8 cellular contexts compared by ENCODE assay signal in the genomic region with DNA sequence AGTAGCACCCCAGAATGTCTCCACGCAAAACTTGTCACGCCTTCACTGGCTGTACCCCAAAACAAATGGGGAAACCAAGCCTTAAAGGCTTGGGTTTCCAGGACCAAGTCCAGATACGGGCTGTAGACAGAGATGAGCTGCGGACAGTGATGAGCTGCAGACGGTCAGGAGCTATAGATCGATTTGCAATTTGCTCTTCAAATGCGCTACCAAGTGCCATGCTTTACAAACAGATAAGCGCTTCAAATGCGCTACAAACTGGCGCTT. TPM values are rescaled to one million over a fixed set of nuclear protein-coding genes. Genes with fewer than 3 reads are reported as not detected.
DNase-seq lines count a peak whose midpoint lies in the region; ATAC-seq and TF ChIP-seq lines count a peak whose summit lies in the region.

No MANE protein-coding gene starts in this region.

- H3K36me3 ChIP-seq in A673 (ENCODE audit: insufficient read depth, low read length, poor library complexity, severe bottlenecking) (no peaks in the 10 kb centered on the region), HUES6 (ENCODE audit: control insufficient read depth, insufficient read depth, low read length) (no peaks in the 10 kb centered on the region), MG63 (no peaks in the 10 kb centered on the region)

- CTCF ChIA-PET in A673 (lab: Charles Lee): interaction anchor here (0.6 to 2.6 kb wide), 7 partner anchors 36 to 590 kb away, joined by 4 to 9 read pairs (median 6); no protein-coding TSS in a partner anchor

- TSS peak; percentile 67 for BruUV-seq in A673 (replicated peaks; lab: Mats Ljungman, UMichigan)

- peaks cover 6 to 25% (median 9%) of the 10 kb centered on the region in 3 donors for H3K4me1 Mint-ChIP-seq in naive B cell

- H3K36me3 Mint-ChIP-seq in naive B cell: no peaks in the 10 kb centered on the region

- H3K4me3 ChIP-seq in A673 (ENCODE audit: low read depth, low read length, poor library complexity, severe bottlenecking) (peak overlapping the region; percentile 63), HUES6 (ENCODE audit: low read depth, low read length) (peak overlapping the region; percentile 85), choroid plexus epithelial cell (ENCODE audit: low read depth, low read length) (peak overlapping the region; percentile 82), MG63 (no peak overlapping the region)

- no peak for ATAC-seq in naive B cell (ENCODE audit: low read depth in 2 of 2)

- no peaks in the 10 kb centered on the region for H3K27me3 ChIP-seq in A673 (replicated peaks; ENCODE audit: insufficient read depth, low read depth, low read length, poor library complexity)
- peaks cover 8% of the 10 kb centered on the region; the same call in 1 of the 2 replicates for H3K27me3 ChIP-seq in HUES6 (ENCODE audit: control insufficient read depth, insufficient read depth, low read length)
- H3K27me3 ChIP-seq in MG63: no peaks in the 10 kb centered on the region

- POLR2A ChIA-PET in A673 (lab: Charles Lee; ENCODE audit: low non-redundant PET): interaction anchor here (0.6 kb wide), 1 partner anchor 115 kb away, joined by 5 read pairs; no protein-coding TSS in a partner anchor

- DNase-seq in A673 (ENCODE audit: low spot score) (no peak), choroid plexus epithelial cell (ENCODE audit: low read depth) (no peak), naive B cell (peak; percentile 37), occipital lobe (lab: John Stamatoyannopoulos, UW) (no peak), NOMO-1 treated with DMSO at 0.1 percent for 48 hours (lab: John Stamatoyannopoulos, UW; ENCODE audit: unreplicated experiment) (no peak), MG63 (no peak)
- no peak for DNase-seq in stimulated activated CD4-positive, alpha-beta T cell treated with anti-CD3 and anti-CD28 coated beads, Interleukin-2, amount 100 ng/mL, for 24 hours

- H3K9me3 ChIP-seq in A673 (ENCODE audit: low read depth, low read length, poor library complexity, severe bottlenecking) (no peaks in the 10 kb centered on the region), HUES6 (ENCODE audit: control insufficient read depth, insufficient read depth, low read depth, low read length) (peaks cover 12% of the 10 kb centered on the region), MG63 (no peaks in the 10 kb centered on the region)

- H3K27ac Mint-ChIP-seq in naive B cell: peak overlapping the region; percentile 59 to 91 (median 84)

- H3K9me3 Mint-ChIP-seq in naive B cell: peaks cover 0 to 9% (median 2%) of the 10 kb centered on the region in 7 donors

- H3K4me3 Mint-ChIP-seq in naive B cell: peak overlapping the region; percentile 85 to 96 (median 90)

- peaks cover 22% of the 10 kb centered on the region for H3K4me1 ChIP-seq in A673 (ENCODE audit: insufficient read depth, low read length, poor library complexity, severe bottlenecking)
- H3K4me1 ChIP-seq in HUES6 (ENCODE audit: control insufficient read depth, insufficient read depth, low read length): peaks cover 6% of the 10 kb centered on the region; the same call in 1 of the 2 replicates

- intact Hi-C loops in A673 (cut with micrococcal nuclease; ENCODE audit: unreplicated experiment): loop anchor here (2.0 to 10.0 kb wide), 4 partner anchors 144 to 818 kb away; no protein-coding TSS in a partner anchor

- H3K27ac ChIP-seq in A673 (ENCODE audit: low read depth, low read length, poor library complexity, severe bottlenecking) (peak overlapping the region; percentile 64), HUES6 (ENCODE audit: low read depth, low read length) (no peak overlapping the region)

- H3K9ac ChIP-seq in HUES6 (ENCODE audit: low read length): peak overlapping the region; percentile 48

- H3K27me3 Mint-ChIP-seq in naive B cell: peaks cover 0 to 24% (median 7%) of the 10 kb centered on the region in 3 donors

- TF ChIP-seq CTCF in A673 (conservative IDR thresholded peaks at IDR 0.05; ENCODE audit: low read depth, low read length) (no peak), choroid plexus epithelial cell (conservative IDR thresholded peaks at IDR 0.05; ENCODE audit: low read depth, low read length) (no peak)

RNA-seq across cellular contexts. Expression of gene SGCE, which starts 0.7 kb away (rescaled TPM):
- total RNA-seq in A673 (2021): 49.2 and 52.9 TPM in 2 replicates
- polyA plus RNA-seq in naive B cell (ENCODE audit: low read depth in 6 of 6): 10 to 100 TPM in 4 of 6 donors, 1 to 10 TPM in 2; 6.4 to 31.9 (median 12.1) TPM
- total RNA-seq in occipital lobe: 92.8 TPM
- total RNA-seq in MG63 (2014; rRNA removed; shearing (Covaris generic); ENCODE audit: low replicate concordance): 16.8 and 24.7 TPM in 2 replicates
